9 cellular contexts compared by ENCODE assay signal in the genomic region with DNA sequence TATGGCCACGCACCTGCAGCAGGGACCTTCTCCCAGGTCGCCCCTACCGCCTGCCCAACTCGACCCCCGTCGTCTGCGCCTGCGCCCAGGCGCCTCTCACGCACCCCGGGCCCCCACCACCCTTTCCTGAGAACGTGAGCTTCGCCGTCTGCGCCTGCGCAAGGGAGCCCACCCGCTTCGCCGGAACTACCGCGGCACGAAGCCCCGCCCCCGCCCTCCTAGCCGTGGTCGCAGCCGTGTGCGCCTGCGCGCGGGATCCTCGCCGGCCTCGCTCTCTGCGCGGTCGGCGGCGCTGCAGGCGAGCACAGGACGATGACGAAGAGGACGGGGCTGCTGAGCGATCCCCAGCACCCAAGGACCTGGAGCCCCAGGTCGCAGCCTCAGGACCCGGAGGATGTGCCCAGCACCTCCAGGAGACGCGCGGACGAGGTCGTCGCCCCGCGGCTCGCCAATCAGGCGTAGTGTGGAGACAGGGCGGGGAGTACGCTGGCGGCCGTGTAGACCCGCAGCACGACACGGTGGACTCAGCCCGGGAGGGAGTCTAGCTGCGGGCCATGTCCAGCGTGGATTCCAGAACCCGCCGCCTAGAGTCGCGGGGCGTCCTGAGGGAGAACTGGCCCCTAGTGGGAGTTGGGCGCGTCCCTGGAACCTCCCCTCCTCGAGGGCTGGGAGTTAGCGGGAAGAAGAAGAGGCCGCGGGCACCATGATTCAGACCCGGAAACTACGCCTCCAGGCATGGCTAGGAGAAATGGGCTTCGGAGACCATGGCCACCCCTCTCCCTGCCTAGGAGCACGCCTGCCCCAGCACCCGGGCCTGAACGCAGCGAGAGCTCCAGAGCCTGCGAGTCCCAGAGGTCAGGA.
DNase-seq lines count a peak whose midpoint lies in the region; ATAC-seq and TF ChIP-seq lines count a peak whose summit lies in the region.
"Had no signal": no experiment of that assay in that cellular context is flagged by ENCODE, and none has a peak within 500 bp of the region (broad histone marks: within the 10 kb centered on the region; RNA-seq: fewer than 3 reads in every experiment).

No MANE protein-coding gene starts in this region.

- POLR2A ChIA-PET in CD8-positive, alpha-beta T cell (lab: Charles Lee): no interaction called here

- TF ChIP-seq CTCF in CD8-positive, alpha-beta T cell (IDR thresholded peaks at IDR 0.05): no peak
- TF ChIP-seq CTCF in left ventricle myocardium inferior (IDR thresholded peaks at IDR 0.05; ENCODE audit: borderline replicate concordance): no peak

- H3K4me3 Mint-ChIP-seq in CD8-positive, alpha-beta T cell: peak overlapping the region; percentile 72

- H3K27me3 Mint-ChIP-seq in CD8-positive, alpha-beta T cell (ENCODE audit: low read depth): peaks cover 2% of the 10 kb centered on the region

- ATAC-seq in CD8-positive, alpha-beta T cell: peak; percentile 88
- ATAC-seq in SK-N-SH treated with all-trans-retinoic acid at 6 μM for 48 hours (peak; percentile 92), HG03139 (IDR thresholded peaks at IDR 0.05; ENCODE audit: unreplicated experiment) (no peak)

- intact Hi-C loops in CD8-positive, alpha-beta T cell (cut with DNase I, micrococcal nuclease): loop anchor here (1.0 to 2.0 kb wide), 2 partner anchors 17 to 21 kb away; no protein-coding TSS in a partner anchor
- intact Hi-C loops in left ventricle myocardium inferior (cut with micrococcal nuclease): no loop called here

- no peaks in the 10 kb centered on the region for H3K36me3 ChIP-seq in CD8-positive, alpha-beta T cell (ENCODE audit: insufficient read depth, low read length)
- H3K36me3 ChIP-seq in left ventricle myocardium inferior: no peaks in the 10 kb centered on the region
- H3K36me3 ChIP-seq in skeletal muscle tissue (ENCODE audit: control insufficient read depth in 3 of 3, insufficient read depth in 3 of 3, low read length in 3 of 3): no peaks in the 10 kb centered on the region

- H3K27ac Mint-ChIP-seq in CD8-positive, alpha-beta T cell: no peak overlapping the region

- peak overlapping the region; percentile 9 for H3K27ac ChIP-seq in CD8-positive, alpha-beta T cell (ENCODE audit: low read depth, low read length)
- H3K27ac ChIP-seq in left ventricle myocardium inferior (replicated peaks) (peak overlapping the region; percentile 58), skeletal muscle tissue (ENCODE audit: low read depth, low read length) (no peak overlapping the region)

- peak overlapping the region; percentile 67 for H3K4me3 ChIP-seq in CD8-positive, alpha-beta T cell (ENCODE audit: low read depth, low read length)
- H3K4me3 ChIP-seq in left ventricle myocardium inferior (peak overlapping the region; percentile 71), skeletal muscle tissue (ENCODE audit: low read length in 3 of 3) (peak overlapping the region; percentile 52 to 77 (median 71))

- peak; percentile 25 to 89 (median 69) for DNase-seq in CD8-positive, alpha-beta T cell
- peak; percentile 12 for DNase-seq in amniotic stem cell (lab: John Stamatoyannopoulos, UW)
- peak; percentile 79 for DNase-seq in left ventricle myocardium inferior
- DNase-seq in SHP77 treated with DMSO at 0.1 percent for 48 hours (lab: John Stamatoyannopoulos, UW): no peak
- DNase-seq in GDM1 (lab: John Stamatoyannopoulos, UW): no peak
- DNase-seq: naive B cell had no signal

- peak overlapping the region in 2 of 3 donors; percentile 72 to 77 for H3K9ac ChIP-seq in skeletal muscle tissue (ENCODE audit: low read depth in 1 of 3, low read length in 3 of 3)

- CTCF ChIA-PET in CD8-positive, alpha-beta T cell (lab: Charles Lee): no interaction called here

- peaks cover 9% of the 10 kb centered on the region for H3K9me3 Mint-ChIP-seq in CD8-positive, alpha-beta T cell

- no peaks in the 10 kb centered on the region for H3K36me3 Mint-ChIP-seq in CD8-positive, alpha-beta T cell
- H3K36me3 Mint-ChIP-seq: naive B cell had no signal

- H3K9me3 ChIP-seq in CD8-positive, alpha-beta T cell (ENCODE audit: low read length): no peaks in the 10 kb centered on the region
- H3K9me3 ChIP-seq in left ventricle myocardium inferior (replicated peaks) (peaks cover 15% of the 10 kb centered on the region), skeletal muscle tissue (ENCODE audit: control insufficient read depth in 3 of 3, low read length in 3 of 3) (no peaks in the 10 kb centered on the region)

- H3K4me1 Mint-ChIP-seq in CD8-positive, alpha-beta T cell (ENCODE audit: low read depth): peaks cover 7% of the 10 kb centered on the region

- no peaks in the 10 kb centered on the region for H3K27me3 ChIP-seq in CD8-positive, alpha-beta T cell (ENCODE audit: insufficient read depth, low read length)
- no peaks in the 10 kb centered on the region for H3K27me3 ChIP-seq in left ventricle myocardium inferior (ENCODE audit: low read depth)
- peaks cover 0 to 3% (median 2%) of the 10 kb centered on the region in 3 donors for H3K27me3 ChIP-seq in skeletal muscle tissue (ENCODE audit: control insufficient read depth in 3 of 3, insufficient read depth in 3 of 3, low read length in 3 of 3)

- peaks cover 8% of the 10 kb centered on the region for H3K4me1 ChIP-seq in CD8-positive, alpha-beta T cell (ENCODE audit: insufficient read depth, low read length)
- H3K4me1 ChIP-seq in left ventricle myocardium inferior (peaks cover 20% of the 10 kb centered on the region), skeletal muscle tissue (ENCODE audit: control insufficient read depth in 3 of 3, insufficient read depth in 3 of 3, low read length in 3 of 3) (peaks cover 0 to 5% (median 5%) of the 10 kb centered on the region in 3 donors)

TF ChIP-seq in SK-N-SH treated with all-trans-retinoic acid at 6 μM for 48 hours, 23 proteins besides CTCF, POLR2A, EP300 and RAD21:
- no peak for TF ChIP-seq CSDC2 (CRISPR knock-in tag; IDR thresholded peaks at IDR 0.05)
- peak; percentile 91; the same call in 1 of the 2 replicates for TF ChIP-seq ZFP3 (CRISPR knock-in tag; IDR thresholded peaks at IDR 0.05)
- TF ChIP-seq, protein P1, sequence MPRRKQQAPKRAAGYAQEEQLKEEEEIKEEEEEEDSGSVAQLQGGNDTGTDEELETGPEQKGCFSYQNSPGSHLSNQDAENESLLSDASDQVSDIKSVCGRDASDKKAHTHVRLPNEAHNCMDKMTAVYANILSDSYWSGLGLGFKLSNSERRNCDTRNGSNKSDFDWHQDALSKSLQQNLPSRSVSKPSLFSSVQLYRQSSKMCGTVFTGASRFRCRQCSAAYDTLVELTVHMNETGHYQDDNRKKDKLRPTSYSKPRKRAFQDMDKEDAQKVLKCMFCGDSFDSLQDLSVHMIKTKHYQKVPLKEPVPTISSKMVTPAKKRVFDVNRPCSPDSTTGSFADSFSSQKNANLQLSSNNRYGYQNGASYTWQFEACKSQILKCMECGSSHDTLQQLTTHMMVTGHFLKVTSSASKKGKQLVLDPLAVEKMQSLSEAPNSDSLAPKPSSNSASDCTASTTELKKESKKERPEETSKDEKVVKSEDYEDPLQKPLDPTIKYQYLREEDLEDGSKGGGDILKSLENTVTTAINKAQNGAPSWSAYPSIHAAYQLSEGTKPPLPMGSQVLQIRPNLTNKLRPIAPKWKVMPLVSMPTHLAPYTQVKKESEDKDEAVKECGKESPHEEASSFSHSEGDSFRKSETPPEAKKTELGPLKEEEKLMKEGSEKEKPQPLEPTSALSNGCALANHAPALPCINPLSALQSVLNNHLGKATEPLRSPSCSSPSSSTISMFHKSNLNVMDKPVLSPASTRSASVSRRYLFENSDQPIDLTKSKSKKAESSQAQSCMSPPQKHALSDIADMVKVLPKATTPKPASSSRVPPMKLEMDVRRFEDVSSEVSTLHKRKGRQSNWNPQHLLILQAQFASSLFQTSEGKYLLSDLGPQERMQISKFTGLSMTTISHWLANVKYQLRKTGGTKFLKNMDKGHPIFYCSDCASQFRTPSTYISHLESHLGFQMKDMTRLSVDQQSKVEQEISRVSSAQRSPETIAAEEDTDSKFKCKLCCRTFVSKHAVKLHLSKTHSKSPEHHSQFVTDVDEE (CRISPR knock-in tag; IDR thresholded peaks at IDR 0.05): no peak

Comparison
In these comparisons a context has a peak if more than half of its experiments do, and no peak if none do; other contexts are left out.
1. DNase-seq: peak in CD8-positive, alpha-beta T cell (7 of 7), amniotic stem cell (single experiment) and left ventricle myocardium inferior (single experiment); none in SHP77 treated with DMSO at 0.1 percent for 48 hours (single experiment) and GDM1 (single experiment).
2. Peak in every context shown above with its lines, with median percentiles within 50 percentile points of each other: H3K4me3 ChIP-seq.